Comparison of ENCODE assay signal across 24 cellular contexts in the genomic region with DNA sequence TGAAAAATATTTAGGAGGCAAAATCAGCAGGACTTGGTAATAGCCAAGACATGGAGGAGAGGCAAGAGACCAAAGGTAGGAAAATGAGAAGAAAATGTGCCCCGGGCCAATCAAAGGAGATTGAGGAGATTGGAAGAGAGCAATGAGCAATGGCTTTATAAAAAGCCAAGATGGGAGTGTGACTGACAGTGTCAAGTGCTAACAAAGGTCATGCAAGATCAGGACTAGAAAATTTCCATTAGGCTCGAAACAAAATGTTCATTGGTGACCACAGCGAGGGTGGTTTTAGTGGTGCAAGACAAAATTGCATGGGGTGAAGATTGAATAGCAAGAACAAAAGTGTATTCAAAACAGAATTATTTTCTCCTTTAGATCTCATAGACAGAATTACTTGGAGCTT.
"Had no signal": no experiment of that assay in that cellular context is flagged by ENCODE, and none has a peak within 500 bp of the region (broad histone marks: within the 10 kb centered on the region; RNA-seq: fewer than 3 reads in every experiment).

No MANE protein-coding gene starts in this region.

- H3K27me3 ChIP-seq: pancreas, right atrium auricular region, right lobe of liver, tibial nerve, uterus had no signal

- H3K4me1 ChIP-seq: left lung, lower lobe of right lung, pancreas, right atrium auricular region, right lobe of liver, tibial nerve, uterus had no signal

- H3K4me3 ChIP-seq: left lung, lower lobe of right lung, pancreas, right atrium auricular region, right lobe of liver, skin epidermis, tibial nerve, uterus had no signal

- ATAC-seq: left colon; left lung; lower lobe of right lung; naive thymus-derived CD8-positive, alpha-beta T cell; pancreas; right lobe of liver; stimulated activated effector memory CD8-positive, alpha-beta T cell treated with anti-CD3 and anti-CD28 coated beads, Interleukin-12 subunit alpha, Interleukin-12 subunit beta, amount 100 ng/mL, for 72 hours; stimulated activated naive CD8-positive, alpha-beta T cell treated with anti-CD3 and anti-CD28 coated beads, Interleukin-15, amount 100 ng/mL, for 72 hours had no signal

- H3K36me3 ChIP-seq: left lung, lower lobe of right lung, pancreas, right atrium auricular region, right lobe of liver, tibial nerve, uterus had no signal

- H3K27ac ChIP-seq: left lung, lower lobe of right lung, pancreas, right atrium auricular region, right lobe of liver, skin epidermis, tibial nerve, uterus had no signal

- DNase-seq: hypothalamus; immature natural killer cell; kidney; left colon; left lung; lower lobe of right lung; mammary epithelial cell; mesenchymal stem cell; naive thymus-derived CD8-positive, alpha-beta T cell; nucleus accumbens; pancreas; right lobe of liver; stimulated activated CD4-positive, alpha-beta T cell treated with anti-CD3 and anti-CD28 coated beads, Interleukin-12 subunit alpha, Interleukin-12 subunit beta, amount 100 ng/mL, for 4 hours; stimulated activated CD4-positive, alpha-beta T cell treated with anti-CD3 and anti-CD28 coated beads, Interleukin-15, amount 100 ng/mL, for 24 hours; stimulated activated CD4-positive, alpha-beta T cell treated with anti-CD3 and anti-CD28 coated beads, Interleukin-2, amount 100 ng/mL, for 24 hours; stimulated activated CD4-positive, alpha-beta T cell treated with anti-CD3 and anti-CD28 coated beads, Interleukin-4, amount 100 ng/mL, for 1 hour; stimulated activated naive CD4-positive, alpha-beta T cell treated with Interleukin-2 at 50 U/mL for 16 hours; stimulated activated naive CD8-positive, alpha-beta T cell treated with anti-CD3 and anti-CD28 coated beads, Interleukin-15, amount 100 ng/mL, for 72 hours; substantia nigra; uterus had no signal

- H3K9me3 ChIP-seq: left lung, lower lobe of right lung, pancreas, right atrium auricular region, right lobe of liver, tibial nerve, uterus had no signal
